In the genomic region with DNA sequence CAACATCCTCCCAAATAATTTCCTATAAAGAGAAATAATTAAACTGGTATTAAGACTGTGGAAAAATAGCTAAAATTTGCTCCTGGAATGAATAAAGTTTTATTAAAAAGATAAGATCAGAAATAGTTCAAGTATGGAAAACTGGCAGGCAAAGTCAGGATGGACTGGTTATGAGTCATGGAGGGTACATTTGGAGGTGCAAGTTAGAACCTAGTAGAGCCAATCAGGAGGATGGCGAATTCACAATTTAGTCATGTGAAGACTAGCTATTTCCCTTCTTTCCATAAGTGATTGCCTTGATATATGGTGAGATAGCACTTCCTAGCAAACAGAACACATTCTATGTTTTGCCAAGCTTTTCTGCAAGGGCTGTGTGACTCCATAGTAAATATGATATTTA, we compare ENCODE assay signal across 17 cellular contexts.
"Had no signal": no experiment of that assay in that cellular context is flagged by ENCODE, and none has a peak within 500 bp of the region (broad histone marks: within the 10 kb centered on the region; RNA-seq: fewer than 3 reads in every experiment).

No MANE protein-coding gene starts in this region.

- H3K27me3 ChIP-seq: MG63, Peyer's patch had no signal

- H3K4me2 ChIP-seq: PC-9 had no signal

- H3K9me3 ChIP-seq: Peyer's patch had no signal

- H3K36me3 ChIP-seq: MG63, Peyer's patch had no signal

- DNase-seq: KBM-7, MG63, NCI-H1092, NCI-H1105 treated with DMSO at 0.1 percent for 48 hours, NCI-H1436, NCI-H187, NCI-H2029, NCI-H2081 treated with DMSO at 0.1 percent for 48 hours, NCI-H2171, NCI-H446, NCI-H510A, NCI-H524 treated with DMSO at 0.1 percent for 48 hours, NCI-H69, NCI-H774, PC-9, Peyer's patch, SHP77 had no signal

- H3K27ac ChIP-seq: PC-9, Peyer's patch had no signal

- H3K4me1 ChIP-seq: Peyer's patch had no signal

- H2AFZ ChIP-seq: PC-9 had no signal

- H3K4me3 ChIP-seq: MG63, PC-9, Peyer's patch had no signal
